Comparison of ENCODE assay signal across 1 cellular context in the genomic region with DNA sequence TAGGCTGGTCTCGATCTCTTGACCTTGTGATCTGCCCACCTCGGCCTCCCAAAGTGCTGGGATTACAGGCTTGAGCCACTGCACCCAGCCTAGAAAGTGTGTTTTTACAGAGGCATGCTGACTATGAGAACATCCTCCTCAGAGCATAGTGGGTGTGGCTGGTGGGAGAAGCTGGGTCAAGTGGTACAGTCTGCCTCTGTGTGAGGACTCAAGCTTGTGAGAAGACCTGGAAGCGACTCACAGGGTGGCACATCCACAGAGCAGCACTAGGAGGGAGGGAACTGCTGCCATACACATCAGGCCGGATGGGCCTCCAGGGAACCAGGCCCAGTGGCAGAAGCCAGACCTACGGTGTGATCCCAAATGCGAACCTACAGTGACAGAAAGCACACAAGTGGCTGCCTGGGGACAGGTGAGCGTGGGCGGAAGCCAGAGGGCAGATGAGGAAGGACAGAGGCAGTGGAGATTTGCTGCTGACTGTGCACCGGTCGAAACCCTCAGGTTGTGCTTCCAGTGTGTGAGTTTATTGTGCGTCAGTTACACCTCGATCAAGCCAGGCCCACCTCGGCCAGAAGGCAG.
TF ChIP-seq lines count a peak whose summit lies in the region.

No MANE protein-coding gene starts in this region.

TF ChIP-seq in H1, 55 proteins besides CTCF, POLR2A, EP300 and RAD21:
- no peak for TF ChIP-seq HDAC2 (IDR thresholded peaks at IDR 0.05; ENCODE audit: borderline replicate concordance in 1 of 2, low read depth in 2 of 2, low read length in 2 of 2)
- no peak for TF ChIP-seq TEAD4 (IDR thresholded peaks at IDR 0.05; ENCODE audit: low read depth, low read length)
- TF ChIP-seq SP4 (IDR thresholded peaks at IDR 0.05; ENCODE audit: low read length), result no peak
- no peak for TF ChIP-seq POU5F1 (IDR thresholded peaks at IDR 0.05; ENCODE audit: low read depth, low read length)
- no peak for TF ChIP-seq YY1 (IDR thresholded peaks at IDR 0.05; ENCODE audit: low read depth, low read length)
- TF ChIP-seq, protein P1, sequence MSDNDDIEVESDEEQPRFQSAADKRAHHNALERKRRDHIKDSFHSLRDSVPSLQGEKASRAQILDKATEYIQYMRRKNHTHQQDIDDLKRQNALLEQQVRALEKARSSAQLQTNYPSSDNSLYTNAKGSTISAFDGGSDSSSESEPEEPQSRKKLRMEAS (IDR thresholded peaks at IDR 0.05), result no peak
- no peak for TF ChIP-seq SP2 (IDR thresholded peaks at IDR 0.05; ENCODE audit: low read length)
- no peak for TF ChIP-seq PHF8 (conservative IDR thresholded peaks at IDR 0.05; ENCODE audit: low read depth, low read length)
- no peak for TF ChIP-seq MAFK (IDR thresholded peaks at IDR 0.05; ENCODE audit: low read depth, low read length)
- TF ChIP-seq NRF1 (IDR thresholded peaks at IDR 0.05; ENCODE audit: low read depth, low read length), result no peak
- TF ChIP-seq CREB1 (IDR thresholded peaks at IDR 0.05), result no peak
- TF ChIP-seq JUN (IDR thresholded peaks at IDR 0.05; ENCODE audit: low read depth, low read length), result no peak
- no peak for TF ChIP-seq EGR1 (IDR thresholded peaks at IDR 0.05; ENCODE audit: borderline replicate concordance, low read depth, low read length)
- TF ChIP-seq ASH2L (IDR thresholded peaks at IDR 0.05; ENCODE audit: low read length), result no peak
- no peak for TF ChIP-seq HDAC6 (IDR thresholded peaks at IDR 0.05; ENCODE audit: low read depth, low read length)
- no peak for TF ChIP-seq RBBP5 (IDR thresholded peaks at IDR 0.05; ENCODE audit: borderline replicate concordance, low read depth, low read length)
- TF ChIP-seq KDM1A (IDR thresholded peaks at IDR 0.05; ENCODE audit: borderline replicate concordance, low read length), result no peak
- TF ChIP-seq E2F6 (IDR thresholded peaks at IDR 0.05), result no peak
